Comparison of ENCODE assay signal across 15 cellular contexts in the genomic region with DNA sequence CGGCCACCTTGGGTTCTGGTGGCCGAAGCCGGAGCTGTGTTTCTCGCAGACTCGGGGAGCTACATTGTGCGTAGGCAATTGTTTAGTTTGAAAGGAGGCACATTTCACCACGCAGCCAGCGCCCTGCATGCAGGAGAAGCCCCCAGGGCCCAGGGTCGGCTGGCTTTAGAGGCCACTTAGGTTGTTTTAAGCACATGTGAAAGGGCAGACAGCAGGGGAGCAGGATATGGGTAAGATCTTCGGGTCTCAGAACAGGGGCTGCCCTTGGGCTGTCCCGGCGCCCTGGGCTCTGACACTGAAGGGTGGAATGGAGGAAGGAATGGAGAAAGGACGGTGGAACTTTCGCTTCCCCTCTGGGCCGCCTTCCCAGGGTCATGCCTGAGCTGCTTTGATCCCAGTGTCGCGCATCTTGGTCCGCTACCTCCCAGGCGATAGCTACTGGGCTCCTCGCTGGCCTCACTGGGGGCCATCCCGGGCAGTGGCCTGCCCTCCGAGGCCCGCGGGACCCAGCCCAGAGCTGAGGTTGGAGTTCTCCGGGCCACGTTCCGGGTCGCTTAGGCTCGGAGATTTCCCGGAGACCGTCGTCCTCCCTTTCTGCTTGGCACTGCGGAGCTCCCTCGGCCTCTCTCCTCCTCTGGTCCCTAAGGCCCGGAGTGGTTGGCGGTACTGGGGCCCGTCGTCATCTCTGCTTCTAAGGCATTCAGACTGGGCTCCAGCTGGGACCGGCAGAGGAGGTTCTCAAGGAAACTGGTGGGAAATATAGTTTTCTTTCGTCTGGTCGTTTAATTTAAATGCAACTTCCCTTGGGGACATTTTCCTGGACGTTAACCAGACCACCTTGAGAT. TPM values are rescaled to one million over a fixed set of nuclear protein-coding genes. Genes with fewer than 3 reads are reported as not detected.
DNase-seq lines count a peak whose midpoint lies in the region; ATAC-seq and TF ChIP-seq lines count a peak whose summit lies in the region.
"Had no signal": no experiment of that assay in that cellular context is flagged by ENCODE, and none has a peak within 500 bp of the region (broad histone marks: within the 10 kb centered on the region; RNA-seq: fewer than 3 reads in every experiment).

No MANE protein-coding gene starts in this region.

- no peak overlapping the region for H2AFZ ChIP-seq in mammary epithelial cell (ENCODE audit: low read depth, low read length)

- peaks cover 31% of the 10 kb centered on the region for H3K4me1 ChIP-seq in CD8-positive, alpha-beta memory T cell (ENCODE audit: insufficient read depth, low read length)
- H3K4me1 ChIP-seq in mesendoderm (ENCODE audit: control insufficient read depth, low read depth, low read length) (peaks cover 5% of the 10 kb centered on the region), mammary epithelial cell (ENCODE audit: insufficient read depth, low read length) (peaks cover 23% of the 10 kb centered on the region)

- H3K9ac ChIP-seq in mesendoderm (ENCODE audit: low read length) (no peak overlapping the region), mammary epithelial cell (ENCODE audit: insufficient read depth, low read length) (no peak overlapping the region)
- H3K9ac ChIP-seq: KMS-11 had no signal

- no peak overlapping the region for H2BK120ac ChIP-seq in mesendoderm (ENCODE audit: low read depth, low read length)

- ATAC-seq in effector memory CD8-positive, alpha-beta T cell (replicated peaks), result no peak
- ATAC-seq in GM18520 (IDR thresholded peaks at IDR 0.05; ENCODE audit: unreplicated experiment), result no peak

- peaks cover 70% of the 10 kb centered on the region for H3K27me3 ChIP-seq in CD8-positive, alpha-beta memory T cell (ENCODE audit: insufficient read depth, low read length, poor library complexity, severe bottlenecking)
- H3K27me3 ChIP-seq in mesendoderm (ENCODE audit: insufficient read depth, low read length, poor library complexity) (peaks cover 69% of the 10 kb centered on the region), mammary epithelial cell (ENCODE audit: insufficient read depth, low read length) (peaks cover 66% of the 10 kb centered on the region)

- no peak overlapping the region for H3K18ac ChIP-seq in mesendoderm (ENCODE audit: low read length)

- H3K56ac ChIP-seq in mesendoderm (ENCODE audit: low read length), result no peak overlapping the region

- H3K27ac ChIP-seq in CD8-positive, alpha-beta memory T cell (ENCODE audit: low read depth, low read length), result no peak overlapping the region
- H3K27ac ChIP-seq in mesendoderm (ENCODE audit: low read depth, low read length), result no peak overlapping the region
- H3K27ac ChIP-seq in mammary epithelial cell (ENCODE audit: insufficient read depth, low read depth, low read length), result no peak overlapping the region
- H3K27ac ChIP-seq: esophagus squamous epithelium, KMS-11 had no signal

- no peak overlapping the region for H4K8ac ChIP-seq in mesendoderm (ENCODE audit: low read depth, low read length)

- in situ Hi-C loops in mammary epithelial cell (cut with MboI; ENCODE audit: low sequenced_read_pairs in 2 of 2), result no loop called here

- no peak overlapping the region for H2AK5ac ChIP-seq in mesendoderm (ENCODE audit: low read length)

- H3K4me3 Mint-ChIP-seq in CD8-positive, alpha-beta memory T cell, result peak overlapping the region in 6 of 7 donors; percentile 67 to 81 (median 77)
- peak overlapping the region; percentile 6 to 76 for H3K4me3 Mint-ChIP-seq in effector memory CD8-positive, alpha-beta T cell

- no peak overlapping the region for H2BK15ac ChIP-seq in mesendoderm (replicated peaks; ENCODE audit: low read depth)

- H3K4me1 Mint-ChIP-seq in CD8-positive, alpha-beta memory T cell, result peaks cover 35 to 57% (median 50%) of the 10 kb centered on the region in 3 donors
- peaks cover 32 to 33% of the 10 kb centered on the region in 2 donors for H3K4me1 Mint-ChIP-seq in effector memory CD8-positive, alpha-beta T cell (ENCODE audit: low read depth in 2 of 2)

- dilution Hi-C loops in mammary epithelial cell (cut with HindIII; ENCODE audit: low sequenced_read_pairs), result no loop called here

- no peaks in the 10 kb centered on the region for H3K9me3 ChIP-seq in CD8-positive, alpha-beta memory T cell (ENCODE audit: low read length)
- H3K9me3 ChIP-seq in mammary epithelial cell (replicated peaks; ENCODE audit: insufficient read depth, low read length), result no peaks in the 10 kb centered on the region
- H3K9me3 ChIP-seq: esophagus squamous epithelium had no signal

- H3K79me2 ChIP-seq in mesendoderm (ENCODE audit: control insufficient read depth, insufficient read depth, low read length) (no peaks in the 10 kb centered on the region), mammary epithelial cell (ENCODE audit: insufficient read depth, low read length) (no peaks in the 10 kb centered on the region)

- no CpG with 5 or more reads among the region's 42 CpGs for WGBS in mesendoderm (ENCODE audit: extremely low coverage, insufficient coverage, low lambda C conversion rate)
- WGBS in mammary epithelial cell (ENCODE audit: low coverage, missing lambda C conversion rate), result 30% methylated on average over 23 of the region's 42 CpGs

- no peak overlapping the region for H2BK5ac ChIP-seq in mesendoderm (ENCODE audit: low read length)

- no TSS peak for BruUV-seq in mammary epithelial cell (replicated peaks; lab: Mats Ljungman, UMichigan)

- DNase-seq in AG08396 (ENCODE audit: low spot score) (peak; percentile 15), mesendoderm (peak; percentile 55), mammary epithelial cell (no peak), germinal center (ENCODE audit: low spot score) (no peak), HUDEP-2 (lab: John Stamatoyannopoulos, UW; ENCODE audit: unreplicated experiment in 76 of 76) (no peak)
- DNase-seq in CD8-positive, alpha-beta memory T cell, result no peak
- DNase-seq in effector memory CD8-positive, alpha-beta T cell, result no peak
- DNase-seq: esophagus squamous epithelium, NCI-H2029, NCI-H748 treated with DMSO at 0.1 percent for 48 hours had no signal

- CTCF ChIA-PET in CD8-positive, alpha-beta memory T cell (lab: Charles Lee), result interaction anchor here (1.4 kb wide), 1 partner anchor 11 kb away, joined by 4 read pairs; no protein-coding TSS in a partner anchor
- CTCF ChIA-PET in mammary epithelial cell (lab: Charles Lee; ENCODE audit: low non-redundant PET), result no interaction called here

- H3K9me3 Mint-ChIP-seq in CD8-positive, alpha-beta memory T cell, result peaks cover 0 to 2% (median 0%) of the 10 kb centered on the region in 5 donors
- no peaks in the 10 kb centered on the region for H3K9me3 Mint-ChIP-seq in effector memory CD8-positive, alpha-beta T cell

- H3K4me2 ChIP-seq in mesendoderm (ENCODE audit: low read length) (peak overlapping the region; percentile 46), mammary epithelial cell (ENCODE audit: insufficient read depth, low read depth, low read length) (no peak overlapping the region)
- H3K4me2 ChIP-seq: KMS-11 had no signal

- no peaks in the 10 kb centered on the region for H3K36me3 ChIP-seq in CD8-positive, alpha-beta memory T cell (ENCODE audit: insufficient read depth, low read length)
- H3K36me3 ChIP-seq in mesendoderm (ENCODE audit: control insufficient read depth, insufficient read depth, low read length) (no peaks in the 10 kb centered on the region), mammary epithelial cell (ENCODE audit: insufficient read depth, low read length) (no peaks in the 10 kb centered on the region)
- H3K36me3 ChIP-seq: esophagus squamous epithelium had no signal

- H3K79me1 ChIP-seq in mesendoderm (ENCODE audit: low read length), result no peaks in the 10 kb centered on the region

- intact Hi-C loops in mammary epithelial cell (cut with micrococcal nuclease), result no loop called here

- TF ChIP-seq CTCF in mammary epithelial cell (conservative IDR thresholded peaks at IDR 0.05 in 1 of 2, IDR thresholded peaks at IDR 0.05 in 1 of 2; ENCODE audit: extremely low read depth in 1 of 2, insufficient read depth in 1 of 2, low read depth in 1 of 2, low read length in 2 of 2), result no peak

- POLR2A ChIA-PET in CD8-positive, alpha-beta memory T cell (lab: Charles Lee), result no interaction called here

- H3K36me3 Mint-ChIP-seq in CD8-positive, alpha-beta memory T cell, result no peaks in the 10 kb centered on the region
- peaks cover 16% of the 10 kb centered on the region for H3K36me3 Mint-ChIP-seq in effector memory CD8-positive, alpha-beta T cell (ENCODE audit: insufficient read depth)

- no peak overlapping the region for H4K5ac ChIP-seq in mesendoderm (ENCODE audit: low read length)

- no peak overlapping the region for H3K4me3 ChIP-seq in CD8-positive, alpha-beta memory T cell (ENCODE audit: low read length)
- no peak overlapping the region for H3K4me3 ChIP-seq in mesendoderm (ENCODE audit: low read length)
- no peak overlapping the region for H3K4me3 ChIP-seq in mammary epithelial cell (replicated peaks in 1 of 3; ENCODE audit: insufficient read depth in 1 of 3, low read depth in 2 of 3, low read length in 3 of 3)

- no peaks in the 10 kb centered on the region for H4K20me1 ChIP-seq in mammary epithelial cell (ENCODE audit: insufficient read depth, low read length)

- H3K23ac ChIP-seq in mesendoderm (ENCODE audit: low read length), result no peak overlapping the region

- H3K27me3 Mint-ChIP-seq in CD8-positive, alpha-beta memory T cell, result peaks cover 71 to 74% of the 10 kb centered on the region in 2 donors
- peaks cover 72 to 84% of the 10 kb centered on the region in 2 donors for H3K27me3 Mint-ChIP-seq in effector memory CD8-positive, alpha-beta T cell

- no peak overlapping the region for H3K4ac ChIP-seq in mesendoderm (ENCODE audit: low read depth, low read length)

- H3K27ac Mint-ChIP-seq in CD8-positive, alpha-beta memory T cell, result peak overlapping the region in 1 of 8 donors; percentile 48
- no peak overlapping the region for H3K27ac Mint-ChIP-seq in effector memory CD8-positive, alpha-beta T cell

RNA-seq across cellular contexts. Expression of gene POU4F1, which starts 4.3 kb away (rescaled TPM):
- total RNA-seq in CD8-positive, alpha-beta memory T cell, result under 1 TPM; 0.07 to 0.09 TPM
- polyA plus RNA-seq in CD8-positive, alpha-beta memory T cell, result not detected
- 0.15 TPM for polyA plus RNA-seq in mesendoderm (2013, experiment 1 of 2)
- polyA plus RNA-seq in mesendoderm (2013, experiment 2 of 2), result 0.15 TPM
- not detected for total RNA-seq in mammary epithelial cell
- polyA plus RNA-seq in mammary epithelial cell, result not detected
- not detected for polyA minus RNA-seq in mammary epithelial cell
- total RNA-seq: esophagus squamous epithelium, mucosa of gallbladder, right cardiac atrium had no signal
- polyA plus RNA-seq: BJ, right cardiac atrium had no signal

RNA-seq across cellular contexts. Expression of gene OBI1, which starts 51.3 kb away (rescaled TPM):
- 10 to 100 TPM; 20.6 to 20.9 TPM for total RNA-seq in CD8-positive, alpha-beta memory T cell
- 12.6 TPM for polyA plus RNA-seq in CD8-positive, alpha-beta memory T cell
- 6.5 TPM for polyA plus RNA-seq in mesendoderm (2013, experiment 1 of 2)
- polyA plus RNA-seq in mesendoderm (2013, experiment 2 of 2), result 6.3 TPM
- total RNA-seq in mammary epithelial cell, result 10 to 100 TPM; 10.9 to 14.0 TPM
- polyA plus RNA-seq in mammary epithelial cell, result 7.6 TPM
- polyA minus RNA-seq in mammary epithelial cell, result 9.4 TPM

Comparison
In these comparisons a context has a peak if more than half of its experiments do, and no peak if none do; other contexts are left out.
1. DNase-seq: peak in AG08396 (single experiment) and mesendoderm (single experiment); none in CD8-positive, alpha-beta memory T cell (0 of 5), effector memory CD8-positive, alpha-beta T cell (0 of 3), mammary epithelial cell (single experiment), germinal center (single experiment) and HUDEP-2 (0 of 76).